ENCODE assay signal across 23 cellular contexts in genomic region chr7:142528608-142529408, GRCh38.
DNase-seq lines count a peak whose midpoint lies in the region; ATAC-seq and TF ChIP-seq lines count a peak whose summit lies in the region.
"Had no signal": no experiment of that assay in that cellular context is flagged by ENCODE, and none has a peak within 500 bp of the region (broad histone marks: within the 10 kb centered on the region; RNA-seq: fewer than 3 reads in every experiment).

No MANE protein-coding gene starts in this region.

- intact Hi-C loops in activated CD4-positive, alpha-beta T cell treated with anti-CD3 and anti-CD28 coated beads, Interleukin-2, amount 10 ng/mL, durations not matched to agents 24 days and 14 days (cut with micrococcal nuclease): no loop called here

- no peak overlapping the region for H3K14ac ChIP-seq in neuronal stem cell (ENCODE audit: low read length)

- H2AK5ac ChIP-seq in neuronal stem cell (ENCODE audit: low read depth, low read length): no peak overlapping the region

- peak overlapping the region; percentile 48 for H3K27ac Mint-ChIP-seq in activated CD4-positive, alpha-beta T cell treated with anti-CD3 and anti-CD28 coated beads, Interleukin-2, amount 10 ng/mL, durations not matched to agents 24 days and 14 days
- no peak overlapping the region for H3K27ac Mint-ChIP-seq in T-helper 17 cell
- H3K27ac Mint-ChIP-seq: activated T-cell treated with anti-CD3 and anti-CD28 coated beads, Interleukin-2, amount 50 U/mL, for 72 hours; mesothelial cell of epicardium had no signal

- no CpG with 5 or more reads among the region's 15 CpGs for WGBS in neuronal stem cell (ENCODE audit: extremely low coverage in 2 of 2, insufficient read length in 2 of 2, insufficient replicate concordance in 1 of 2), 2 donors

- no peak overlapping the region for H4K8ac ChIP-seq in neuronal stem cell (ENCODE audit: low read depth, low read length)

- peak overlapping the region; percentile 59 for H3K23ac ChIP-seq in neuronal stem cell (ENCODE audit: low read depth, low read length, poor library complexity)

- H3K4me2 ChIP-seq in neuronal stem cell (ENCODE audit: insufficient read depth, low read length, poor library complexity, severe bottlenecking): no peak overlapping the region

- peaks cover 20% of the 10 kb centered on the region for H3K27me3 Mint-ChIP-seq in activated CD4-positive, alpha-beta T cell treated with anti-CD3 and anti-CD28 coated beads, Interleukin-2, amount 10 ng/mL, durations not matched to agents 24 days and 14 days
- no peaks in the 10 kb centered on the region for H3K27me3 Mint-ChIP-seq in T-helper 17 cell

- H3K36me3 Mint-ChIP-seq in activated CD4-positive, alpha-beta T cell treated with anti-CD3 and anti-CD28 coated beads, Interleukin-2, amount 10 ng/mL, durations not matched to agents 24 days and 14 days (ENCODE audit: low read depth): no peaks in the 10 kb centered on the region
- peaks cover 2% of the 10 kb centered on the region for H3K36me3 Mint-ChIP-seq in T-helper 17 cell (ENCODE audit: low read depth)
- H3K36me3 Mint-ChIP-seq: mesothelial cell of epicardium had no signal

- no peaks in the 10 kb centered on the region for H3K9me3 Mint-ChIP-seq in activated CD4-positive, alpha-beta T cell treated with anti-CD3 and anti-CD28 coated beads, Interleukin-2, amount 10 ng/mL, durations not matched to agents 24 days and 14 days
- H3K9me3 Mint-ChIP-seq: activated T-cell treated with anti-CD3 and anti-CD28 coated beads, Interleukin-2, amount 50 U/mL, for 72 hours; mesothelial cell of epicardium had no signal

- H3K9me3 ChIP-seq in T-helper 17 cell (ENCODE audit: control insufficient read depth, low read length, poor library complexity, severe bottlenecking) (no peaks in the 10 kb centered on the region), neuronal stem cell (replicated peaks in 1 of 2; ENCODE audit: control insufficient read depth in 2 of 2, insufficient read depth in 1 of 2, low read depth in 1 of 2, low read length in 2 of 2) (no peaks in the 10 kb centered on the region)
- H3K9me3 ChIP-seq: ascending aorta had no signal

- H3K4me3 ChIP-seq in neuronal stem cell (ENCODE audit: low read length in 2 of 2): no peak overlapping the region
- H3K4me3 ChIP-seq: ascending aorta, coronary artery, GM12878, GM23248, skin epidermis had no signal

- H3K4me1 Mint-ChIP-seq in activated CD4-positive, alpha-beta T cell treated with anti-CD3 and anti-CD28 coated beads, Interleukin-2, amount 10 ng/mL, durations not matched to agents 24 days and 14 days: no peaks in the 10 kb centered on the region
- H3K4me1 Mint-ChIP-seq in T-helper 17 cell: no peaks in the 10 kb centered on the region
- H3K4me1 Mint-ChIP-seq: mesothelial cell of epicardium had no signal

- peak overlapping the region; percentile 45 for H2AFZ ChIP-seq in neuronal stem cell (ENCODE audit: low read length)
- H2AFZ ChIP-seq: GM23248 had no signal

- POLR2A ChIA-PET in GM10248 (lab: Yijun Ruan, JAX): no interaction called here

- H3K79me1 ChIP-seq in neuronal stem cell (ENCODE audit: low read depth, low read length): no peaks in the 10 kb centered on the region

- no peak overlapping the region for H2BK120ac ChIP-seq in neuronal stem cell (ENCODE audit: low read depth, low read length)

- peaks cover 0 to 2% of the 10 kb centered on the region in 2 donors for H3K4me1 ChIP-seq in neuronal stem cell (ENCODE audit: control insufficient read depth in 2 of 2, insufficient read depth in 1 of 2, low read depth in 1 of 2, low read length in 2 of 2)
- H3K4me1 ChIP-seq: ascending aorta had no signal

- H3K4me3 Mint-ChIP-seq in activated CD4-positive, alpha-beta T cell treated with anti-CD3 and anti-CD28 coated beads, Interleukin-2, amount 10 ng/mL, durations not matched to agents 24 days and 14 days: peak overlapping the region; percentile 55
- H3K4me3 Mint-ChIP-seq in T-helper 17 cell: no peak overlapping the region
- H3K4me3 Mint-ChIP-seq: mesothelial cell of epicardium had no signal

- no peak overlapping the region for H3K9ac ChIP-seq in neuronal stem cell (ENCODE audit: low read depth, low read length, poor library complexity)
- H3K9ac ChIP-seq: GM23248 had no signal

- H3K36me3 ChIP-seq in neuronal stem cell (replicated peaks in 1 of 2; ENCODE audit: control insufficient read depth in 2 of 2, insufficient read depth in 2 of 2, low read length in 2 of 2): no peaks in the 10 kb centered on the region
- H3K36me3 ChIP-seq: ascending aorta had no signal

- no peak overlapping the region for H2BK5ac ChIP-seq in neuronal stem cell (ENCODE audit: low read length)

- no peak for TF ChIP-seq CTCF in GM10248 (IDR thresholded peaks at IDR 0.05; ENCODE audit: control extremely low read depth, extremely low read depth, low read depth, missing control alignments)

- DNase-seq in activated CD4-positive, alpha-beta T cell treated with anti-CD3 and anti-CD28 coated beads, Interleukin-2, amount 10 ng/mL, durations not matched to agents 24 days and 14 days: no peak
- no peak for DNase-seq in activated CD4-positive, alpha-beta T cell treated with anti-CD3 and anti-CD28 coated beads for 1 hour
- DNase-seq in T-helper 17 cell (no peak), dermis blood vessel endothelial cell (peak; percentile 44), neuronal stem cell (ENCODE audit: low spot score) (no peak), GM10248 (ENCODE audit: extremely low spot score) (no peak), NCI-H524 treated with DMSO at 0.1 percent for 48 hours (lab: John Stamatoyannopoulos, UW) (no peak), DMS 273 treated with DMSO at 0.1 percent for 48 hours (lab: John Stamatoyannopoulos, UW) (no peak)
- DNase-seq: activated T-cell treated with anti-CD3 and anti-CD28 coated beads, Interleukin-2, amount 50 U/mL, for 72 hours; EL; GM23248; head of caudate nucleus; kidney; NCI-H187 treated with DMSO at 0.1 percent for 48 hours; NCI-H526; nucleus accumbens; PC-3 had no signal

- no peak overlapping the region for H2BK12ac ChIP-seq in neuronal stem cell (ENCODE audit: low read length)

- H3K27ac ChIP-seq in neuronal stem cell (replicated peaks; ENCODE audit: low read length): no peak overlapping the region
- H3K27ac ChIP-seq: ascending aorta, C4-2B, coronary artery, GM23248, skin epidermis had no signal

- H3K27me3 ChIP-seq in neuronal stem cell (ENCODE audit: control insufficient read depth in 3 of 3, insufficient read depth in 3 of 3, low read depth in 1 of 3, low read length in 3 of 3): no peaks in the 10 kb centered on the region
- H3K27me3 ChIP-seq: ascending aorta had no signal

- ATAC-seq in T-helper 17 cell: peak; percentile 21
- ATAC-seq: GM12878, PC-3 had no signal

- H3K4ac ChIP-seq in neuronal stem cell (ENCODE audit: low read length): no peak overlapping the region

- CTCF ChIA-PET in GM10248 (lab: Yijun Ruan, JAX): interaction anchor here (1.2 to 2.7 kb wide), 6 partner anchors 11 to 254 kb away, joined by 3 to 7 read pairs (median 3); no protein-coding TSS in a partner anchor

- H2BK15ac ChIP-seq in neuronal stem cell (ENCODE audit: low read length): no peak overlapping the region

- no peak overlapping the region for H4K91ac ChIP-seq in neuronal stem cell (ENCODE audit: low read depth, low read length, poor library complexity)

- no peak overlapping the region for H3K18ac ChIP-seq in neuronal stem cell (ENCODE audit: low read length)
